ENCODE assay signal across 8 cellular contexts in genomic region chr2:30165050-30165520, GRCh38. TPM values are rescaled to one million over a fixed set of nuclear protein-coding genes. Genes with fewer than 3 reads are reported as not detected.
DNase-seq lines count a peak whose midpoint lies in the region; ATAC-seq and TF ChIP-seq lines count a peak whose summit lies in the region.

No MANE protein-coding gene starts in this region.

- no peaks in the 10 kb centered on the region for H4K20me1 ChIP-seq in IMR-90 (ENCODE audit: insufficient read depth, low read length)

- no peak overlapping the region for H2BK20ac ChIP-seq in IMR-90 (ENCODE audit: low read depth, low read length)

- no peaks in the 10 kb centered on the region for H3K27me3 Mint-ChIP-seq in activated CD8-positive, alpha-beta memory T cell treated with anti-CD3 and anti-CD28 coated beads, Interleukin-2, amount 10 ng/mL, durations not matched to agents 7 days and 5 days
- H3K27me3 Mint-ChIP-seq in naive thymus-derived CD4-positive, alpha-beta T cell: no peaks in the 10 kb centered on the region

- no peak overlapping the region for H4K5ac ChIP-seq in IMR-90 (ENCODE audit: low read depth, low read length)

- no peaks in the 10 kb centered on the region for H3K9me3 Mint-ChIP-seq in activated CD8-positive, alpha-beta memory T cell treated with anti-CD3 and anti-CD28 coated beads, Interleukin-2, amount 10 ng/mL, durations not matched to agents 7 days and 5 days (ENCODE audit: low read depth)
- H3K9me3 Mint-ChIP-seq in naive thymus-derived CD4-positive, alpha-beta T cell: peaks cover 0 to 36% (median 0%) of the 10 kb centered on the region in 11 donors

- in situ Hi-C loops in IMR-90 (cut with MboI; ENCODE audit: low sequenced_read_pairs): loop anchor here (5.0 to 25.0 kb wide), 3 partner anchors 542 to 1172 kb away; no protein-coding TSS in a partner anchor

- peak; percentile 43; the same call in 1 of the 2 replicates for TF ChIP-seq POLR2A in IMR-90 (IDR thresholded peaks at IDR 0.05; ENCODE audit: low read depth, low read length)
- no peak for TF ChIP-seq POLR2A in testis (IDR thresholded peaks at IDR 0.05)

- BruUV-seq in IMR-90 (replicated peaks; lab: Mats Ljungman, UMichigan): no TSS peak

- no peak overlapping the region for H3K4me3 Mint-ChIP-seq in activated CD8-positive, alpha-beta memory T cell treated with anti-CD3 and anti-CD28 coated beads, Interleukin-2, amount 10 ng/mL, durations not matched to agents 7 days and 5 days
- H3K4me3 Mint-ChIP-seq in naive thymus-derived CD4-positive, alpha-beta T cell: peak overlapping the region in 1 of 10 donors; percentile 37

- H3K14ac ChIP-seq in IMR-90 (replicated peaks; ENCODE audit: low read depth, low read length): no peak overlapping the region

- dilution Hi-C loops in IMR-90 (cut with HindIII; ENCODE audit: low sequenced_read_pairs, unreplicated experiment): no loop called here

- no peak overlapping the region for H3K18ac ChIP-seq in IMR-90 (ENCODE audit: low read depth, low read length)

- H3K27ac Mint-ChIP-seq in activated CD8-positive, alpha-beta memory T cell treated with anti-CD3 and anti-CD28 coated beads, Interleukin-2, amount 10 ng/mL, durations not matched to agents 7 days and 5 days: no peak overlapping the region
- H3K27ac Mint-ChIP-seq in naive thymus-derived CD4-positive, alpha-beta T cell: peak overlapping the region in 4 of 9 donors; percentile 19 to 76 (median 50)

- H3K36me3 ChIP-seq in IMR-90 (ENCODE audit: control insufficient read depth, insufficient read depth, low read length): no peaks in the 10 kb centered on the region
- peaks cover 0 to 5% (median 4%) of the 10 kb centered on the region in 3 experiments for H3K36me3 ChIP-seq in naive thymus-derived CD4-positive, alpha-beta T cell (ENCODE audit: control insufficient read depth in 2 of 3, insufficient read depth in 3 of 3, low read length in 3 of 3)
- H3K36me3 ChIP-seq in testis (ENCODE audit: low read depth, missing control alignments): no peaks in the 10 kb centered on the region

- H3K4me2 ChIP-seq in IMR-90 (ENCODE audit: low read depth, low read length): 0 out of 2 replicates have a peak overlapping the region, but pooled peaks have one; percentile 60

- CTCF ChIA-PET in IMR-90 (lab: Yijun Ruan, JAX): interaction anchor here (0.6 to 4.2 kb wide), 39 partner anchors 9 to 1173 kb away, joined by 3 to 99 read pairs (median 5); partner anchors contain the start of gene YPEL5
- CTCF ChIA-PET in activated CD8-positive, alpha-beta memory T cell treated with anti-CD3 and anti-CD28 coated beads, Interleukin-2, amount 10 ng/mL, durations not matched to agents 7 days and 5 days (lab: Charles Lee): interaction anchor here (0.6 to 10.4 kb wide), 63 partner anchors 9 to 1170 kb away, joined by 3 to 397 read pairs (median 4); partner anchors contain the start of genes LCLAT1 and YPEL5
- CTCF ChIA-PET in naive thymus-derived CD4-positive, alpha-beta T cell (lab: Charles Lee): interaction anchor here (0.6 to 9.6 kb wide), 45 partner anchors 9 to 1171 kb away, joined by 3 to 379 read pairs (median 5); partner anchors contain the start of genes LBH and YPEL5

- H2AFZ ChIP-seq in IMR-90 (replicated peaks; ENCODE audit: low read length, poor library complexity): no peak overlapping the region

- H3K79me1 ChIP-seq in IMR-90 (ENCODE audit: low read depth in 1 of 2, low read length in 2 of 2): no peaks in the 10 kb centered on the region

- POLR2A ChIA-PET in IMR-90 (lab: Charles Lee; ENCODE audit: unreplicated experiment): interaction anchor here (0.6 to 0.8 kb wide), 3 partner anchors 75 to 727 kb away, joined by 3 to 6 read pairs (median 3); no protein-coding TSS in a partner anchor
- POLR2A ChIA-PET in naive thymus-derived CD4-positive, alpha-beta T cell (lab: Charles Lee): interaction anchor here (0.6 to 2.9 kb wide), 17 partner anchors 15 to 573 kb away, joined by 3 to 16 read pairs (median 5); partner anchors contain the start of genes LBH and YPEL5

- intact Hi-C loops in IMR-90 (cut with micrococcal nuclease) (loop anchor here (1.0 to 10.0 kb wide), 5 partner anchors 542 to 1170 kb away; no protein-coding TSS in a partner anchor), testis (cut with DNase I; ENCODE audit: low total_unique reads) (no loop called here)
- intact Hi-C loops in naive thymus-derived CD4-positive, alpha-beta T cell (cut with micrococcal nuclease): loop anchor here (1.0 to 10.0 kb wide), 16 partner anchors 26 to 1360 kb away; partner anchors contain the start of gene LBH (in 1 of the 2)

- no peak overlapping the region for H3K56ac ChIP-seq in IMR-90 (ENCODE audit: extremely low read depth, insufficient read depth, low read length)

- H3K27me3 ChIP-seq in IMR-90 (ENCODE audit: control insufficient read depth, insufficient read depth, low read length) (no peaks in the 10 kb centered on the region), testis (no peaks in the 10 kb centered on the region)
- no peaks in the 10 kb centered on the region for H3K27me3 ChIP-seq in naive thymus-derived CD4-positive, alpha-beta T cell (ENCODE audit: control insufficient read depth in 2 of 2, insufficient read depth in 2 of 2, low read length in 2 of 2)

- H3K27ac ChIP-seq in IMR-90 (ENCODE audit: insufficient read depth, low read length): no peak overlapping the region
- no peak overlapping the region for H3K27ac ChIP-seq in naive thymus-derived CD4-positive, alpha-beta T cell (ENCODE audit: low read depth, low read length)
- H3K27ac ChIP-seq in testis: no peak overlapping the region

- H2BK5ac ChIP-seq in IMR-90 (ENCODE audit: low read depth, low read length, poor library complexity, severe bottlenecking): no peak overlapping the region

- H2BK15ac ChIP-seq in IMR-90 (ENCODE audit: low read depth, low read length): no peak overlapping the region

- H3K36me3 Mint-ChIP-seq in activated CD8-positive, alpha-beta memory T cell treated with anti-CD3 and anti-CD28 coated beads, Interleukin-2, amount 10 ng/mL, durations not matched to agents 7 days and 5 days: peaks cover 3% of the 10 kb centered on the region
- H3K36me3 Mint-ChIP-seq in naive thymus-derived CD4-positive, alpha-beta T cell: peaks cover 0 to 21% (median 4%) of the 10 kb centered on the region in 5 donors

- H3K9me3 ChIP-seq in IMR-90 (ENCODE audit: control insufficient read depth, insufficient read depth, low read length) (no peaks in the 10 kb centered on the region), testis (no peaks in the 10 kb centered on the region)
- no peaks in the 10 kb centered on the region for H3K9me3 ChIP-seq in naive thymus-derived CD4-positive, alpha-beta T cell (ENCODE audit: control insufficient read depth in 2 of 3, low read length in 3 of 3)

- DNase-seq in DMS79 treated with DMSO at 0.1 percent for 48 hours (lab: John Stamatoyannopoulos, UW) (peak; percentile 86), IMR-90 (peak; percentile 93), NOMO-1 treated with dmso at 0.1 percent for 144 hours (lab: John Stamatoyannopoulos, UW; ENCODE audit: unreplicated experiment) (peak; percentile 90), epithelial cell of proximal tubule (ENCODE audit: low read depth) (peak; percentile 64), testis (peak; percentile 72)
- DNase-seq in activated CD8-positive, alpha-beta memory T cell treated with anti-CD3 and anti-CD28 coated beads, Interleukin-2, amount 10 ng/mL, durations not matched to agents 7 days and 5 days: peak; percentile 81
- DNase-seq in naive thymus-derived CD4-positive, alpha-beta T cell: peak in 8 of 9 donors; percentile 41 to 89 (median 84)

- no peak overlapping the region for H3K4me3 ChIP-seq in IMR-90 (ENCODE audit: insufficient read depth, low read depth, low read length)
- H3K4me3 ChIP-seq in epithelial cell of proximal tubule (ENCODE audit: low read depth, low read length): no peak overlapping the region
- H3K4me3 ChIP-seq in naive thymus-derived CD4-positive, alpha-beta T cell (ENCODE audit: low read length): no peak overlapping the region
- no peak overlapping the region for H3K4me3 ChIP-seq in testis

- H4K8ac ChIP-seq in IMR-90 (ENCODE audit: low read depth in 2 of 2, low read length in 2 of 2): no peak overlapping the region

- H2BK120ac ChIP-seq in IMR-90 (ENCODE audit: low read depth, low read length): no peak overlapping the region

- H3K9ac ChIP-seq in IMR-90 (ENCODE audit: low read depth, low read length): no peak overlapping the region

- TF ChIP-seq RAD21 in IMR-90 (IDR thresholded peaks at IDR 0.05; ENCODE audit: low read length): peak; percentile 84

- H4K91ac ChIP-seq in IMR-90 (ENCODE audit: insufficient read depth, low read depth, low read length): no peak overlapping the region

- H3K4ac ChIP-seq in IMR-90 (ENCODE audit: low read depth, low read length): no peak overlapping the region

- H3K4me1 ChIP-seq in IMR-90 (ENCODE audit: control insufficient read depth, insufficient read depth, low read length) (peaks cover 3% of the 10 kb centered on the region; the same call in 1 of the 2 replicates), testis (no peaks in the 10 kb centered on the region)
- H3K4me1 ChIP-seq in naive thymus-derived CD4-positive, alpha-beta T cell (ENCODE audit: control insufficient read depth in 2 of 2, insufficient read depth in 2 of 2, low read length in 2 of 2): peaks cover 0 to 5% of the 10 kb centered on the region in 2 donors

- no peak overlapping the region for H3K23ac ChIP-seq in IMR-90 (ENCODE audit: low read depth, low read length)

- WGBS in IMR-90 (ENCODE audit: extremely low coverage in 2 of 2, insufficient read length in 1 of 2), 2 experiments: 5% methylated on average over 3 of the region's 7 CpGs; no CpG with 5 or more reads in 1 of the 2 experiments
- WGBS in testis, 2 donors: 27 to 36% methylated on average over 7 of the region's 7 CpGs

- H2AK5ac ChIP-seq in IMR-90 (ENCODE audit: low read depth, low read length): no peak overlapping the region

- peak; percentile 98 for TF ChIP-seq CTCF in IMR-90 (conservative IDR thresholded peaks at IDR 0.05; ENCODE audit: low read depth, low read length)
- TF ChIP-seq CTCF in epithelial cell of proximal tubule (conservative IDR thresholded peaks at IDR 0.05; ENCODE audit: low read depth, low read length): peak; percentile 87
- peak; percentile 70 to 88 (median 76) for TF ChIP-seq CTCF in testis (IDR thresholded peaks at IDR 0.05)

- peak; percentile 82 for ATAC-seq in GM21576 (IDR thresholded peaks at IDR 0.05; ENCODE audit: unreplicated experiment)
- ATAC-seq in IMR-90 (ENCODE audit: low read depth): peak; percentile 96
- ATAC-seq in activated CD8-positive, alpha-beta memory T cell treated with anti-CD3 and anti-CD28 coated beads, Interleukin-2, amount 10 ng/mL, durations not matched to agents 7 days and 5 days: peak; percentile 94
- ATAC-seq in naive thymus-derived CD4-positive, alpha-beta T cell: peak; percentile 75

- no peak overlapping the region for H2AK9ac ChIP-seq in IMR-90 (replicated peaks; ENCODE audit: low read depth, low read length, poor library complexity)

- H3K4me1 Mint-ChIP-seq in activated CD8-positive, alpha-beta memory T cell treated with anti-CD3 and anti-CD28 coated beads, Interleukin-2, amount 10 ng/mL, durations not matched to agents 7 days and 5 days: peaks cover 13% of the 10 kb centered on the region
- H3K4me1 Mint-ChIP-seq in naive thymus-derived CD4-positive, alpha-beta T cell: peaks cover 3 to 12% (median 6%) of the 10 kb centered on the region in 7 donors

- peaks cover 5% of the 10 kb centered on the region; the same call in 1 of the 2 replicates for H3K9me1 ChIP-seq in IMR-90 (ENCODE audit: insufficient read depth, low read length)

RNA-seq across cellular contexts. Expression of gene YPEL5, which starts 18.3 kb away (rescaled TPM):
- total RNA-seq in IMR-90 (2012; rRNA removed) (40.7 and 54.7 TPM in 2 replicates), epithelial cell of proximal tubule (32.5 and 63.1 TPM in 2 replicates), testis (100 to 1,000 TPM; 131 to 181 TPM)
- polyA plus RNA-seq in IMR-90 (2012; rRNA removed) (49.6 and 62.6 TPM in 2 replicates), testis (ENCODE audit: insufficient read depth, low read depth, low replicate concordance) (189 TPM)
- 14.5 and 14.6 TPM in 2 replicates for polyA plus RNA-seq in IMR-90 (2012; cell fraction: cytosol; rRNA removed)
- 7.3 and 43.8 TPM in 2 replicates for polyA plus RNA-seq in IMR-90 (2012; cell fraction: nucleus; rRNA removed; ENCODE audit: low replicate concordance)
- 10 to 100 TPM; 24.2 to 26.5 TPM for total RNA-seq in activated CD8-positive, alpha-beta memory T cell treated with anti-CD3 and anti-CD28 coated beads, Interleukin-2, amount 10 ng/mL, durations not matched to agents 7 days and 5 days
- total RNA-seq in naive thymus-derived CD4-positive, alpha-beta T cell: 1,000 to 10,000 TPM in 1 of 5 experiments, 100 to 1,000 TPM in 1, 10 to 100 TPM in 3; 30.9 to 1,022 (median 98.3) TPM
- 100 to 1,000 TPM in 1 of 2 donors, 10 to 100 TPM in 1; 86.3 to 129 TPM for polyA plus RNA-seq in naive thymus-derived CD4-positive, alpha-beta T cell
